Comparison of ENCODE assay signal across 26 cellular contexts in the genomic region with DNA sequence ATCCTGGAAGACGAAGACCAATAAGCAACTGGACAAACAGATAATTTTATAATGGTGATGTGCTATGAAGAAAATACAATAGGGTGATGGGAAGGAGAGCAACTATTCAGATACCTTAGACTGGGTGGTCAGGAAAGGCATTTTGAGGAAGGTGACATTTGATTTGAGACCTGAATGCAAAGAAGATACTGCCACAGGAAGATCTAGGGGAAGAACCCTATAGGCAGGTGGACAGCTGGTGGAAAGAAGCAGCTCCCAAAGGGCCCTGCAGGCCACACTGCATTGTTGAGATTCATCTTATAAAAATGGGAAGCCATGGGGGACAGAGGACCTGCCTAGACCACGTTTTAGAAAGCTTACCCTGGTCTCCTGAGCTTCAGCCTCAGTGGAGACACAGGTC. TPM values are rescaled to one million over a fixed set of nuclear protein-coding genes. Genes with fewer than 3 reads are reported as not detected.
DNase-seq lines count a peak whose midpoint lies in the region; ATAC-seq, FAIRE-seq and TF ChIP-seq lines count a peak whose summit lies in the region.
"Had no signal": no experiment of that assay in that cellular context is flagged by ENCODE, and none has a peak within 500 bp of the region (broad histone marks: within the 10 kb centered on the region; RNA-seq: fewer than 3 reads in every experiment).

No MANE protein-coding gene starts in this region.

- no peak for TF ChIP-seq POLR2A in H1 (IDR thresholded peaks at IDR 0.05; ENCODE audit: control extremely low read depth in 1 of 2, low read depth in 2 of 2, low read length in 2 of 2)

- POLR2A ChIA-PET in H1 (lab: Charles Lee; ENCODE audit: partially characterized antibody): no interaction called here

- no peak for TF ChIP-seq RAD21 in H1 (IDR thresholded peaks at IDR 0.05 in 1 of 2, conservative IDR thresholded peaks at IDR 0.05 in 1 of 2; ENCODE audit: low read depth in 2 of 2, low read length in 2 of 2)

- H3K9me3 ChIP-seq in H1 (ENCODE audit: insufficient read depth in 2 of 2, low read depth in 1 of 2, low read length in 1 of 2): no peaks in the 10 kb centered on the region
- peaks cover 0 to 1% of the 10 kb centered on the region in 2 donors for H3K9me3 ChIP-seq in neuronal stem cell (replicated peaks in 1 of 2; ENCODE audit: control insufficient read depth in 2 of 2, insufficient read depth in 1 of 2, low read depth in 1 of 2, low read length in 2 of 2)
- H3K9me3 ChIP-seq: BE2C, BLaER1 had no signal

- no peak for DNase-seq in H1 (ENCODE audit: low read depth in 1 of 2, low spot score in 2 of 2)
- no peak for DNase-seq in neuronal stem cell (ENCODE audit: low spot score)
- DNase-seq in stimulated activated naive B cell treated with anti-CD40 and anti-IgM and Interleukin-4, amounts not matched to agents 10 μg/mL and 1 μg/mL and 100 μg/mL, for 72 hours: no peak
- DNase-seq in SHP77 (lab: John Stamatoyannopoulos, UW): no peak
- DNase-seq in NCI-H226: no peak
- DNase-seq: 8988T; ACHN; BE2C; C1 segment of cervical spinal cord; CD4-positive, alpha-beta memory T cell; CD4-positive, CD25-positive, alpha-beta regulatory T cell; CD8-positive, alpha-beta memory T cell; COR-L47; DMS 273 treated with DMSO at 0.1 percent for 48 hours; DMS153; DMS53; DMS79; DND-41; EL; GDM1 had no signal

- H2BK15ac ChIP-seq in H1 (ENCODE audit: low read length): no peak overlapping the region
- no peak overlapping the region for H2BK15ac ChIP-seq in neuronal stem cell (ENCODE audit: low read length)

- H3K9me3 Mint-ChIP-seq in stimulated activated naive B cell treated with anti-CD40 and anti-IgM and Interleukin-4, amounts not matched to agents 10 μg/mL and 1 μg/mL and 100 μg/mL, for 72 hours: peaks cover 3 to 4% of the 10 kb centered on the region in 2 donors
- H3K9me3 Mint-ChIP-seq: CD4-positive, alpha-beta memory T cell; CD8-positive, alpha-beta memory T cell had no signal

- no peak overlapping the region for H3K27ac ChIP-seq in H1 (ENCODE audit: low read depth, low read length)
- no peak overlapping the region for H3K27ac ChIP-seq in neuronal stem cell (replicated peaks; ENCODE audit: low read length)
- H3K27ac ChIP-seq: BLaER1 had no signal

- H3K23ac ChIP-seq in H1 (ENCODE audit: insufficient read length) (no peak overlapping the region), neuronal stem cell (ENCODE audit: low read depth, low read length, poor library complexity) (no peak overlapping the region)

- H3K4me1 Mint-ChIP-seq in stimulated activated naive B cell treated with anti-CD40 and anti-IgM and Interleukin-4, amounts not matched to agents 10 μg/mL and 1 μg/mL and 100 μg/mL, for 72 hours: peaks cover 11 to 26% of the 10 kb centered on the region in 2 donors
- H3K4me1 Mint-ChIP-seq: CD4-positive, alpha-beta memory T cell had no signal

- no peak overlapping the region for H3K9ac ChIP-seq in H1 (replicated peaks in 1 of 4; ENCODE audit: extremely low read depth in 1 of 4, low read depth in 3 of 4, low read length in 3 of 4)
- H3K9ac ChIP-seq in neuronal stem cell (ENCODE audit: low read depth, low read length, poor library complexity): no peak overlapping the region
- H3K9ac ChIP-seq: BLaER1 had no signal

- H3K4me2 ChIP-seq in H1 (ENCODE audit: insufficient read depth in 1 of 2, low read depth in 2 of 2, low read length in 2 of 2) (no peak overlapping the region), neuronal stem cell (ENCODE audit: insufficient read depth, low read length, poor library complexity, severe bottlenecking) (no peak overlapping the region)
- H3K4me2 ChIP-seq: BLaER1 had no signal

- no peak overlapping the region for H3K4me3 ChIP-seq in H1 (ENCODE audit: extremely low read depth in 1 of 4, insufficient read depth in 2 of 4, low read depth in 3 of 4, low read length in 4 of 4)
- H3K4me3 ChIP-seq in neuronal stem cell (ENCODE audit: low read length in 2 of 2): no peak overlapping the region
- H3K4me3 ChIP-seq: BLaER1, GM12878 had no signal

- ATAC-seq in stimulated activated naive B cell treated with anti-CD40 and anti-IgM and Interleukin-4, amounts not matched to agents 10 μg/mL and 1 μg/mL and 100 μg/mL, for 72 hours (replicated peaks): peak; percentile 74 to 81
- ATAC-seq: GM12878 had no signal

- no peak overlapping the region for H2BK120ac ChIP-seq in H1 (replicated peaks; ENCODE audit: low read depth, low read length)
- no peak overlapping the region for H2BK120ac ChIP-seq in neuronal stem cell (ENCODE audit: low read depth, low read length)

- H2AK5ac ChIP-seq in H1 (ENCODE audit: low read depth, low read length): no peak overlapping the region
- no peak overlapping the region for H2AK5ac ChIP-seq in neuronal stem cell (ENCODE audit: low read depth, low read length)

- no peaks in the 10 kb centered on the region for H3K79me1 ChIP-seq in H1 (ENCODE audit: low read depth, low read length)
- no peaks in the 10 kb centered on the region for H3K79me1 ChIP-seq in neuronal stem cell (ENCODE audit: low read depth, low read length)

- H2BK20ac ChIP-seq in H1 (ENCODE audit: low read length): no peak overlapping the region

- no peak overlapping the region for H2BK5ac ChIP-seq in H1 (ENCODE audit: low read depth, low read length)
- H2BK5ac ChIP-seq in neuronal stem cell (ENCODE audit: low read length): no peak overlapping the region

- H3K36me3 Mint-ChIP-seq in stimulated activated naive B cell treated with anti-CD40 and anti-IgM and Interleukin-4, amounts not matched to agents 10 μg/mL and 1 μg/mL and 100 μg/mL, for 72 hours: peaks cover 0 to 4% of the 10 kb centered on the region in 2 donors
- H3K36me3 Mint-ChIP-seq: CD14-positive monocyte; CD4-positive, alpha-beta memory T cell; CD4-positive, CD25-positive, alpha-beta regulatory T cell had no signal

- H3K18ac ChIP-seq in H1 (ENCODE audit: extremely low read depth, low read length) (no peak overlapping the region), neuronal stem cell (ENCODE audit: low read length) (peak overlapping the region; percentile 42)

- H3K4me1 ChIP-seq in H1 (replicated peaks in 1 of 4; ENCODE audit: control insufficient read depth in 3 of 4, insufficient read depth in 4 of 4, low read length in 3 of 4) (no peaks in the 10 kb centered on the region), neuronal stem cell (ENCODE audit: control insufficient read depth in 2 of 2, insufficient read depth in 1 of 2, low read depth in 1 of 2, low read length in 2 of 2) (peaks cover 0 to 3% of the 10 kb centered on the region in 2 donors)
- H3K4me1 ChIP-seq: BE2C had no signal

- no peak for TF ChIP-seq EP300 in H1 (IDR thresholded peaks at IDR 0.05; ENCODE audit: borderline replicate concordance in 1 of 2, low read depth in 2 of 2, low read length in 2 of 2)

- no peaks in the 10 kb centered on the region for H3K36me3 ChIP-seq in H1 (ENCODE audit: control insufficient read depth in 2 of 4, insufficient read depth in 4 of 4, low read length in 3 of 4)
- H3K36me3 ChIP-seq in neuronal stem cell (replicated peaks in 1 of 2; ENCODE audit: control insufficient read depth in 2 of 2, insufficient read depth in 2 of 2, low read length in 2 of 2): no peaks in the 10 kb centered on the region
- H3K36me3 ChIP-seq: BE2C, BLaER1 had no signal

- no peaks in the 10 kb centered on the region for H3K27me3 ChIP-seq in H1 (replicated peaks in 1 of 4; ENCODE audit: control insufficient read depth in 3 of 4, extremely low read depth in 1 of 4, insufficient read depth in 3 of 4, low read length in 3 of 4)
- peaks cover 0 to 5% (median 0%) of the 10 kb centered on the region in 3 experiments for H3K27me3 ChIP-seq in neuronal stem cell (ENCODE audit: control insufficient read depth in 3 of 3, insufficient read depth in 3 of 3, low read depth in 1 of 3, low read length in 3 of 3)
- H3K27me3 ChIP-seq: BE2C, BLaER1 had no signal

- no peak overlapping the region for H4K8ac ChIP-seq in H1 (ENCODE audit: extremely low read depth, insufficient read depth, low read length)
- H4K8ac ChIP-seq in neuronal stem cell (ENCODE audit: low read depth, low read length): no peak overlapping the region

- H4K5ac ChIP-seq in H1 (ENCODE audit: insufficient read length, low read depth, low read length): no peak overlapping the region

- H3K4me3 Mint-ChIP-seq in stimulated activated naive B cell treated with anti-CD40 and anti-IgM and Interleukin-4, amounts not matched to agents 10 μg/mL and 1 μg/mL and 100 μg/mL, for 72 hours: peak overlapping the region in 1 of 2 donors; percentile 29
- H3K4me3 Mint-ChIP-seq: CD14-positive monocyte; CD4-positive, alpha-beta memory T cell; CD4-positive, CD25-positive, alpha-beta regulatory T cell; CD8-positive, alpha-beta memory T cell had no signal

- no peak overlapping the region for H3K27ac Mint-ChIP-seq in stimulated activated naive B cell treated with anti-CD40 and anti-IgM and Interleukin-4, amounts not matched to agents 10 μg/mL and 1 μg/mL and 100 μg/mL, for 72 hours
- H3K27ac Mint-ChIP-seq: CD4-positive, alpha-beta memory T cell; CD4-positive, CD25-positive, alpha-beta regulatory T cell; CD8-positive, alpha-beta memory T cell had no signal

- CTCF ChIA-PET in H1 (lab: Charles Lee; ENCODE audit: partially characterized antibody): interaction anchor here (0.7 to 1.7 kb wide), 2 partner anchors 9 to 92 kb away, joined by 4 to 6 read pairs; no protein-coding TSS in a partner anchor

- peaks cover 7 to 8% of the 10 kb centered on the region in 2 donors for H3K27me3 Mint-ChIP-seq in stimulated activated naive B cell treated with anti-CD40 and anti-IgM and Interleukin-4, amounts not matched to agents 10 μg/mL and 1 μg/mL and 100 μg/mL, for 72 hours

- H2AFZ ChIP-seq in H1 (ENCODE audit: low read length): no peak overlapping the region
- no peak overlapping the region for H2AFZ ChIP-seq in neuronal stem cell (ENCODE audit: low read length)

- H3K23me2 ChIP-seq in H1 (ENCODE audit: low read depth, low read length): no peaks in the 10 kb centered on the region

- 0 out of 2 replicates have a peak overlapping the region, but pooled peaks have one; percentile 44 for H2BK12ac ChIP-seq in H1 (ENCODE audit: low read depth, low read length)
- no peak overlapping the region for H2BK12ac ChIP-seq in neuronal stem cell (ENCODE audit: low read length)

- FAIRE-seq in H1 (lab: Jason Lieb, UNC): no peak
- FAIRE-seq: A204.1, GM12878, GM12892, GM18507 had no signal

- no peak overlapping the region for H4K91ac ChIP-seq in H1 (replicated peaks; ENCODE audit: insufficient read length, low read length)
- no peak overlapping the region for H4K91ac ChIP-seq in neuronal stem cell (ENCODE audit: low read depth, low read length, poor library complexity)

- H3K4ac ChIP-seq in H1 (replicated peaks; ENCODE audit: insufficient read length, low read depth, low read length) (no peak overlapping the region), neuronal stem cell (ENCODE audit: low read length) (no peak overlapping the region)

- H3K79me2 ChIP-seq in H1 (ENCODE audit: control insufficient read depth in 1 of 2, insufficient read depth in 2 of 2, low read length in 2 of 2): no peaks in the 10 kb centered on the region

- H3K56ac ChIP-seq in H1 (replicated peaks; ENCODE audit: insufficient read length, low read depth, low read length): no peak overlapping the region

- H3K14ac ChIP-seq in H1 (ENCODE audit: insufficient read length): no peak overlapping the region
- H3K14ac ChIP-seq in neuronal stem cell (ENCODE audit: low read length): no peak overlapping the region

- TF ChIP-seq CTCF in H1 (IDR thresholded peaks at IDR 0.05; ENCODE audit: control extremely low read depth in 1 of 3, insufficient read depth in 1 of 3, low read depth in 1 of 3, low read length in 3 of 3): no peak

- WGBS in H1 (ENCODE audit: extremely low coverage in 1 of 2, insufficient coverage in 1 of 2, insufficient read length in 1 of 2, insufficient replicate concordance in 2 of 2, low coverage in 1 of 2, low lambda C conversion rate in 2 of 2, missing lambda C conversion rate in 1 of 2), 2 experiments: 83% methylated on average over 2 of the region's 2 CpGs; no CpG with 5 or more reads in 1 of the 2 experiments
- WGBS in neuronal stem cell (ENCODE audit: extremely low coverage in 2 of 2, insufficient read length in 2 of 2, insufficient replicate concordance in 1 of 2), 2 donors: no CpG with 5 or more reads among the region's 2 CpGs

- H4K20me1 ChIP-seq in H1 (replicated peaks in 1 of 2; ENCODE audit: control insufficient read depth in 1 of 2, insufficient read depth in 2 of 2, low read length in 2 of 2): no peaks in the 10 kb centered on the region
- H4K20me1 ChIP-seq: BLaER1 had no signal

RNA-seq across cellular contexts. Expression of gene CTNNA1, which starts 19.7 kb away (rescaled TPM):
- total RNA-seq in H1 (2021; fragmentation: NEBNext Ultra II Directional; extraction: Animal tissue kit (Norgen Biotek cat#: 25700)): 302 and 349 TPM in 2 replicates
- polyA plus RNA-seq in H1 (2011; rRNA removed): 115 and 124 TPM in 2 replicates
- 159 TPM for polyA plus RNA-seq in H1 (2011; cell fraction: cytosol; rRNA removed)
- 239 TPM for polyA plus RNA-seq in H1 (2011; cell fraction: nucleus; rRNA removed)
- 239 to 268 TPM (median 258 TPM) in 4 replicates for polyA plus RNA-seq in H1 (2012, experiment 1 of 2)
- 40.4 TPM for polyA plus RNA-seq in H1 (2012, experiment 2 of 2)
- polyA plus RNA-seq in H1 (2013, experiment 1 of 2): 134 TPM
- 131 TPM for polyA plus RNA-seq in H1 (2013, experiment 2 of 2)
- polyA minus RNA-seq in H1 (2011; rRNA and poly(A)+ RNA removed): 165 and 188 TPM in 2 replicates
- 179 TPM for polyA minus RNA-seq in H1 (2011; cell fraction: cytosol; rRNA and poly(A)+ RNA removed)
- 114 TPM for polyA minus RNA-seq in H1 (2011; cell fraction: nucleus; rRNA and poly(A)+ RNA removed)
- polyA plus RNA-seq in neuronal stem cell (2013, experiment 1 of 2): 96.3 TPM
- polyA plus RNA-seq in neuronal stem cell (2013, experiment 2 of 2): 95.4 TPM
